1 cellular context compared by ENCODE assay signal in the genomic region with DNA sequence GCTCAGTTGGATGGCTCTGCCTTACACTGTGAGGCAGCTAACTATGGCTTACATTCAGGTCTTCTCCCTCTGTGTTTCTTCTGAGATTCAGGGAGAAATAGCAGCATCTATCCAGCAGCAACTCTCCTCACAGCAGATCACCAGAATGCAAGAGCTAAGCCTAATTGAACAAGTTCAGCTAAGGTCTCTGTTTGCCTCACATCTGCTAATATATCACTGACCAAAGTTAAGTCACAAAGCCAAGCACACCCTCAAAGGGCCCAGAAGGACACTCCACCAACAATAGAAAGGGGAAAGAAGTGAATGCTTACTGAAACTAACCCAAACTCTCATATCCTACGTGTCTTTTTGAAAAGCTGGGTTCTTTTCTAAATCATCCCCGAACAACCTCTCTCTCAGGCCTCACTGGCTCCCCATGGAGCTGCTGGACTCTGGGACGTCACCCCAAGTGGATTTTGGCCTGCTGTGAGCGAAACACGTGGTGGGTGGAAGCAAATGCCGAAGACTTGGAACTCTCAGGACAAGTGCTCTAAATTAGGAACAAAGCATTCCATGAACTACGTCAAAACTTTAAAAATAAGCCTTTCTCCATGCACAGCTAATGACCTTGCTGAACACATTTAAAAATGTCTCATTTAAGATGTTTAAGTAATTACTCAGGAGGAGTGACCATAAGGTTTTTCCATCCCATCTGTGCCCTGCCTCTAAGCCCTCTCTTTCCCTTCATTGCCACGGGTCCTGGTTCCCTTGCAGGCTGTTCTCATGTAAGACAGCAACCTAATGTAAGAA.
TF ChIP-seq lines count a peak whose summit lies in the region.

No MANE protein-coding gene starts in this region.

TF ChIP-seq in SK-N-SH, 30 proteins besides CTCF, POLR2A, EP300 and RAD21 (continued from another document):
- TF ChIP-seq, protein P1, sequence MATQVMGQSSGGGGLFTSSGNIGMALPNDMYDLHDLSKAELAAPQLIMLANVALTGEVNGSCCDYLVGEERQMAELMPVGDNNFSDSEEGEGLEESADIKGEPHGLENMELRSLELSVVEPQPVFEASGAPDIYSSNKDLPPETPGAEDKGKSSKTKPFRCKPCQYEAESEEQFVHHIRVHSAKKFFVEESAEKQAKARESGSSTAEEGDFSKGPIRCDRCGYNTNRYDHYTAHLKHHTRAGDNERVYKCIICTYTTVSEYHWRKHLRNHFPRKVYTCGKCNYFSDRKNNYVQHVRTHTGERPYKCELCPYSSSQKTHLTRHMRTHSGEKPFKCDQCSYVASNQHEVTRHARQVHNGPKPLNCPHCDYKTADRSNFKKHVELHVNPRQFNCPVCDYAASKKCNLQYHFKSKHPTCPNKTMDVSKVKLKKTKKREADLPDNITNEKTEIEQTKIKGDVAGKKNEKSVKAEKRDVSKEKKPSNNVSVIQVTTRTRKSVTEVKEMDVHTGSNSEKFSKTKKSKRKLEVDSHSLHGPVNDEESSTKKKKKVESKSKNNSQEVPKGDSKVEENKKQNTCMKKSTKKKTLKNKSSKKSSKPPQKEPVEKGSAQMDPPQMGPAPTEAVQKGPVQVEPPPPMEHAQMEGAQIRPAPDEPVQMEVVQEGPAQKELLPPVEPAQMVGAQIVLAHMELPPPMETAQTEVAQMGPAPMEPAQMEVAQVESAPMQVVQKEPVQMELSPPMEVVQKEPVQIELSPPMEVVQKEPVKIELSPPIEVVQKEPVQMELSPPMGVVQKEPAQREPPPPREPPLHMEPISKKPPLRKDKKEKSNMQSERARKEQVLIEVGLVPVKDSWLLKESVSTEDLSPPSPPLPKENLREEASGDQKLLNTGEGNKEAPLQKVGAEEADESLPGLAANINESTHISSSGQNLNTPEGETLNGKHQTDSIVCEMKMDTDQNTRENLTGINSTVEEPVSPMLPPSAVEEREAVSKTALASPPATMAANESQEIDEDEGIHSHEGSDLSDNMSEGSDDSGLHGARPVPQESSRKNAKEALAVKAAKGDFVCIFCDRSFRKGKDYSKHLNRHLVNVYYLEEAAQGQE (IDR thresholded peaks at IDR 0.05; ENCODE audit: low read depth, low read length) = no peak
- TF ChIP-seq TCF12 (IDR thresholded peaks at IDR 0.05) (no peak), FOXM1 (IDR thresholded peaks at IDR 0.05; ENCODE audit: low read depth) (no peak), YY1 (IDR thresholded peaks at IDR 0.05; ENCODE audit: low read depth) (no peak), FOSL2 (IDR thresholded peaks at IDR 0.05; ENCODE audit: borderline replicate concordance, low read depth) (no peak)
